ENCODE assay signal across 22 cellular contexts in genomic region chr7:78576196-78576595, GRCh38.
DNase-seq lines count a peak whose midpoint lies in the region; ATAC-seq, FAIRE-seq and TF ChIP-seq lines count a peak whose summit lies in the region.
"Had no signal": no experiment of that assay in that cellular context is flagged by ENCODE, and none has a peak within 500 bp of the region (broad histone marks: within the 10 kb centered on the region; RNA-seq: fewer than 3 reads in every experiment).

No MANE protein-coding gene starts in this region.

- H3K9ac ChIP-seq in DND-41 (ENCODE audit: low read depth, low read length), result no peak overlapping the region
- H3K9ac ChIP-seq in HUES48 (ENCODE audit: low read depth, low read length), result 0 out of 2 replicates have a peak overlapping the region, but pooled peaks have one; percentile 16
- H3K9ac ChIP-seq in astrocyte (ENCODE audit: low read length), result no peak overlapping the region

- FAIRE-seq in astrocyte (lab: Jason Lieb, UNC), result peak; percentile 45
- FAIRE-seq in H54 (lab: Jason Lieb, UNC), result no peak

- H3K79me2 ChIP-seq in DND-41 (ENCODE audit: insufficient read depth, low read length) (no peaks in the 10 kb centered on the region), astrocyte (ENCODE audit: insufficient read depth, low read length) (no peaks in the 10 kb centered on the region)

- H3K27ac Mint-ChIP-seq in astrocyte (ENCODE audit: unreplicated experiment), result peak overlapping the region; percentile 11
- H3K27ac Mint-ChIP-seq: memory B cell had no signal

- H3K4me3 ChIP-seq in DND-41 (ENCODE audit: low read depth in 1 of 2, low read length in 2 of 2) (no peak overlapping the region), HUES48 (ENCODE audit: low read depth, low read length) (no peak overlapping the region), astrocyte (ENCODE audit: insufficient read depth, low read depth, low read length) (no peak overlapping the region), tibial artery (no peak overlapping the region)
- H3K4me3 ChIP-seq: breast epithelium, HAP-1, skin epidermis, uterus had no signal

- peaks cover 7% of the 10 kb centered on the region for H3K4me1 Mint-ChIP-seq in astrocyte (ENCODE audit: low read depth, unreplicated experiment)
- H3K4me1 Mint-ChIP-seq: memory B cell had no signal

- no peaks in the 10 kb centered on the region for H3K9me3 ChIP-seq in DND-41 (ENCODE audit: insufficient read depth, low read length, severe bottlenecking)
- no peaks in the 10 kb centered on the region for H3K9me3 ChIP-seq in HUES48 (ENCODE audit: control insufficient read depth, insufficient read depth, low read length)
- no peaks in the 10 kb centered on the region for H3K9me3 ChIP-seq in astrocyte (ENCODE audit: insufficient read depth, low read depth, low read length)
- no peaks in the 10 kb centered on the region for H3K9me3 ChIP-seq in tibial artery
- H3K9me3 ChIP-seq: breast epithelium, HAP-1, uterus had no signal

- H3K4me2 ChIP-seq in DND-41 (ENCODE audit: insufficient read depth, low read length) (no peak overlapping the region), astrocyte (ENCODE audit: low read length) (no peak overlapping the region)

- H3K36me3 Mint-ChIP-seq in astrocyte (ENCODE audit: low read depth, unreplicated experiment), result no peaks in the 10 kb centered on the region
- H3K36me3 Mint-ChIP-seq: memory B cell had no signal

- no peaks in the 10 kb centered on the region for H3K9me3 Mint-ChIP-seq in astrocyte (ENCODE audit: unreplicated experiment)
- H3K9me3 Mint-ChIP-seq: memory B cell had no signal

- DNase-seq in DND-41 (no peak), astrocyte (ENCODE audit: low read depth) (peak; percentile 12), kidney tubule cell (ENCODE audit: low spot score) (peak; percentile 17), H54 (ENCODE audit: insufficient read length, low spot score) (no peak), GM20000 (ENCODE audit: low spot score) (no peak), cortex of kidney (lab: John Stamatoyannopoulos, UW) (no peak), tibial artery (no peak)
- DNase-seq: activated CD8-positive, alpha-beta memory T cell treated with anti-CD3 and anti-CD28 coated beads for 24 hours; DMS 273 treated with DMSO at 0.1 percent for 48 hours; effector CD8-positive, alpha-beta T cell; NCI-H1694 treated with DMSO at 0.1 percent for 48 hours; NCI-H524; occipital lobe; OCI-M1; stimulated activated naive CD8-positive, alpha-beta T cell treated with anti-CD3 and anti-CD28 coated beads, Interleukin-15, Interleukin-2, amounts not matched to agents 100 U/mL and 50 U/mL, for 24 hours; uterus had no signal

- H3K27me3 ChIP-seq in DND-41 (ENCODE audit: insufficient read depth, low read length, poor library complexity), result no peaks in the 10 kb centered on the region
- no peaks in the 10 kb centered on the region for H3K27me3 ChIP-seq in HUES48 (ENCODE audit: control insufficient read depth, insufficient read depth, low read length)
- H3K27me3 ChIP-seq in astrocyte (ENCODE audit: insufficient read depth, low read length), result no peaks in the 10 kb centered on the region
- no peaks in the 10 kb centered on the region for H3K27me3 ChIP-seq in tibial artery
- H3K27me3 ChIP-seq: breast epithelium, uterus had no signal

- no peaks in the 10 kb centered on the region for H3K27me3 Mint-ChIP-seq in astrocyte (ENCODE audit: low read depth, unreplicated experiment)
- H3K27me3 Mint-ChIP-seq: memory B cell had no signal

- H3K36me3 ChIP-seq in DND-41 (ENCODE audit: insufficient read depth, low read length), result no peaks in the 10 kb centered on the region
- no peaks in the 10 kb centered on the region for H3K36me3 ChIP-seq in HUES48 (ENCODE audit: control insufficient read depth, insufficient read depth, low read length)
- no peaks in the 10 kb centered on the region for H3K36me3 ChIP-seq in astrocyte (ENCODE audit: insufficient read depth, low read length)
- H3K36me3 ChIP-seq in tibial artery, result no peaks in the 10 kb centered on the region
- H3K36me3 ChIP-seq: breast epithelium, HAP-1, uterus had no signal

- no peak overlapping the region for H2AFZ ChIP-seq in DND-41 (ENCODE audit: low read depth, low read length)
- no peak overlapping the region for H2AFZ ChIP-seq in astrocyte (ENCODE audit: low read depth, low read length)

- H4K20me1 ChIP-seq in DND-41 (ENCODE audit: insufficient read depth, low read length), result no peaks in the 10 kb centered on the region
- H4K20me1 ChIP-seq in astrocyte (ENCODE audit: insufficient read depth, low read length), result no peaks in the 10 kb centered on the region

- TF ChIP-seq POLR2A in H54 (IDR thresholded peaks at IDR 0.05; ENCODE audit: low read depth, low read length), result no peak

- TF ChIP-seq CTCF in DND-41 (IDR thresholded peaks at IDR 0.05; ENCODE audit: borderline replicate concordance, extremely low read depth, low read length, poor library complexity, severe bottlenecking), result no peak
- no peak for TF ChIP-seq CTCF in astrocyte (IDR thresholded peaks at IDR 0.05; ENCODE audit: insufficient read depth, low read depth, low read length)
- TF ChIP-seq CTCF in GM20000 (IDR thresholded peaks at IDR 0.05; ENCODE audit: extremely low read depth, missing control alignments), result no peak
- TF ChIP-seq CTCF in tibial artery (IDR thresholded peaks at IDR 0.05), result no peak

- no peak overlapping the region for H3K4me3 Mint-ChIP-seq in astrocyte (ENCODE audit: unreplicated experiment)
- H3K4me3 Mint-ChIP-seq: memory B cell had no signal

- ATAC-seq in DND-41 (ENCODE audit: insufficient read depth, low read depth), result peak; percentile 66
- ATAC-seq: stimulated activated naive CD8-positive, alpha-beta T cell treated with anti-CD3 and anti-CD28 coated beads, Interleukin-15, Interleukin-2, amounts not matched to agents 100 U/mL and 50 U/mL, for 24 hours had no signal

- no peaks in the 10 kb centered on the region for H3K4me1 ChIP-seq in DND-41 (ENCODE audit: insufficient read depth, low read length)
- peaks cover 49% of the 10 kb centered on the region for H3K4me1 ChIP-seq in HUES48 (ENCODE audit: control insufficient read depth, insufficient read depth, low read length)
- H3K4me1 ChIP-seq in astrocyte (ENCODE audit: insufficient read depth, low read length), result no peaks in the 10 kb centered on the region
- no peaks in the 10 kb centered on the region for H3K4me1 ChIP-seq in tibial artery
- H3K4me1 ChIP-seq: breast epithelium, uterus had no signal

- H3K27ac ChIP-seq in DND-41 (ENCODE audit: low read length) (no peak overlapping the region), HUES48 (ENCODE audit: low read depth, low read length) (peak overlapping the region; percentile 59), astrocyte (ENCODE audit: low read depth, low read length) (no peak overlapping the region), tibial artery (no peak overlapping the region)
- H3K27ac ChIP-seq: breast epithelium, skin epidermis, uterus, VCaP had no signal

- intact Hi-C loops in tibial artery (cut with DNase I; ENCODE audit: low total_unique reads), result no loop called here

Comparison
In these comparisons a context has a peak if more than half of its experiments do, and no peak if none do; other contexts are left out.
1. DNase-seq: peak in astrocyte (single experiment) and kidney tubule cell (single experiment); none in DND-41 (single experiment), H54 (single experiment), GM20000 (single experiment), cortex of kidney (single experiment) and tibial artery (0 of 2).